ENCODE assay signal across 21 cellular contexts in the genomic region with DNA sequence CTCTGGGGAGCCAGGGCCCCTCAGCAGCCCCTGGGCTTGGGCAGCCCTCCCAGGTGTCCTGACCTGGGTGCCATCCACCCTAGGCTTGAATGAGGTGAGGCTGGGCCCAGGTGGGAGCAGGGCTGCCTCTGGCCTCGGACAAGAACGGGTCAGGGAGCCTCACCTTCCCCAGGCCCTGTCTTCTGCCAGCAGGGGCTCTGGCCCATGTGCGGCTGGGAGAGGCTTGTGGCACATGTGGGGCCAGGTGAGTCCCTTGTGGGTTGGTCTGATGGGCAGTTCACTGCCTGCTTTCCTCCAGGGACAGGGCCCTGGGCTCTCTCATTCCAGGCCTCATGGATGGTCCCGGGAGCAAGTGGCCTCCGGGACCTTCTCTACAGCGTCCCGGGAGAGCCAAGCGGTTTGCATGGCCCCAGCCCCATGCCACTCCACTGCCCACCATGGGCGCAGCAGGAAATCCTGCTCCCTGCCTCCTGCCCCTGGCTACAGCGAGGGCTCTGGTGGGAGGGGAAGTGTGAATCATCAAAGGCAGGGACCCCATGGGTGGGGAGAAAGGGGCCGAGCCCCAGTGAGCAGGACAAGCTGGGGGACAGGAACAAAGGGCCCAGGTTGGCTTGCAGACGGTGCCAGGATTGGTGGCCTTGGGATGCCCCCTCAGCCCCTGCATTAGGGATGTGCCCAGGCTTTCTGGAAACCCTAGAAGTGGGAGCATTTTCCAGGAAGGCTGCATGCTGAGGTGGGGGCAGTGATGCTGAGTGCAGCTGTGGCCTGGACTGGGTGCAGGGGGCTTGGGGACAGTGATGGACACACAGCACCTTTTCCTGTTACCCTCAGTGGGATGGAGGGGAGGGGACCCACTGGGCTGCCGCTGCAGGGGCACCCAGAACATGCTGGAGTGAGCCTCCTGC. TPM values are rescaled to one million over a fixed set of nuclear protein-coding genes. Genes with fewer than 3 reads are reported as not detected.
DNase-seq lines count a peak whose midpoint lies in the region; ATAC-seq, FAIRE-seq and TF ChIP-seq lines count a peak whose summit lies in the region.
"Had no signal": no experiment of that assay in that cellular context is flagged by ENCODE, and none has a peak within 500 bp of the region (broad histone marks: within the 10 kb centered on the region; RNA-seq: fewer than 3 reads in every experiment).

No MANE protein-coding gene starts in this region.

- H3K4me1 ChIP-seq in HepG2 (ENCODE audit: insufficient read depth, low read length): peaks cover 20% of the 10 kb centered on the region
- peaks cover 0 to 26% (median 0%) of the 10 kb centered on the region in 4 donors for H3K4me1 ChIP-seq in right lobe of liver
- H3K4me1 ChIP-seq in neuronal stem cell (ENCODE audit: control insufficient read depth in 2 of 2, insufficient read depth in 1 of 2, low read depth in 1 of 2, low read length in 2 of 2): peaks cover 17 to 26% of the 10 kb centered on the region in 2 donors
- H3K4me1 ChIP-seq in transverse colon: peaks cover 0 to 5% (median 0%) of the 10 kb centered on the region in 4 donors
- H3K4me1 ChIP-seq: HAP-1 had no signal

- H2BK15ac ChIP-seq in neuronal stem cell (ENCODE audit: low read length): no peak overlapping the region

- peak overlapping the region; percentile 31 for H3K14ac ChIP-seq in neuronal stem cell (ENCODE audit: low read length)

- H3K36me3 Mint-ChIP-seq in T-helper 2 cell treated with Interferon-gamma antibody and Interleukin-4, amounts not matched to agents 5 μg/mL and 100 μg/mL, for 36 hours (ENCODE audit: low read depth): peaks cover 13% of the 10 kb centered on the region
- H3K36me3 Mint-ChIP-seq: neural progenitor cell had no signal

- H3K27ac ChIP-seq in HepG2 (ENCODE audit: extremely low read length, insufficient read depth, low read length) (no peak overlapping the region), right lobe of liver (no peak overlapping the region), coronary artery (peak overlapping the region; percentile 94 to 98), neuronal stem cell (replicated peaks; ENCODE audit: low read length) (no peak overlapping the region), transverse colon (no peak overlapping the region)
- H3K27ac ChIP-seq: neural progenitor cell, PC-9, testis, WERI-Rb-1 had no signal

- no peak for FAIRE-seq in HepG2 (lab: Jason Lieb, UNC)

- H3K4ac ChIP-seq in neuronal stem cell (ENCODE audit: low read length): no peak overlapping the region

- H3K23ac ChIP-seq in neuronal stem cell (ENCODE audit: low read depth, low read length, poor library complexity): no peak overlapping the region

- H3K9me3 ChIP-seq in HepG2 (ENCODE audit: low read length) (no peaks in the 10 kb centered on the region), right lobe of liver (no peaks in the 10 kb centered on the region), neuronal stem cell (replicated peaks in 1 of 2; ENCODE audit: control insufficient read depth in 2 of 2, insufficient read depth in 1 of 2, low read depth in 1 of 2, low read length in 2 of 2) (no peaks in the 10 kb centered on the region), transverse colon (no peaks in the 10 kb centered on the region)
- H3K9me3 ChIP-seq: HAP-1, testis had no signal

- whole genome bisulfite sequencing in HepG2 (ENCODE audit: low lambda C conversion rate): 98% methylated on average over 8 of the region's 13 CpGs
- WGBS in right lobe of liver (ENCODE audit: insufficient coverage, low coverage, low lambda C conversion rate, missing lambda C conversion rate): 94% methylated on average over 6 of the region's 13 CpGs
- WGBS in neuronal stem cell (ENCODE audit: extremely low coverage in 2 of 2, insufficient read length in 2 of 2, insufficient replicate concordance in 1 of 2), 2 donors: no CpG with 5 or more reads among the region's 13 CpGs
- 92% methylated on average over 12 of the region's 13 CpGs; no CpG with 5 or more reads in 1 of the 2 donors for WGBS in transverse colon (ENCODE audit: low coverage in 1 of 2), 2 donors

- H2BK120ac ChIP-seq in neuronal stem cell (ENCODE audit: low read depth, low read length): no peak overlapping the region

- H3K27ac Mint-ChIP-seq in T-helper 2 cell treated with Interferon-gamma antibody and Interleukin-4, amounts not matched to agents 5 μg/mL and 100 μg/mL, for 36 hours: no peak overlapping the region

- TF ChIP-seq EP300 in HepG2 (IDR thresholded peaks at IDR 0.05; ENCODE audit: low read depth in 2 of 2, low read length in 2 of 2) (no peak), HepG2 (CRISPR knock-in tag; IDR thresholded peaks at IDR 0.05; ENCODE audit: borderline replicate concordance) (no peak), transverse colon (IDR thresholded peaks at IDR 0.05; ENCODE audit: low read depth) (no peak)

- peaks cover 14% of the 10 kb centered on the region for H3K79me1 ChIP-seq in neuronal stem cell (ENCODE audit: low read depth, low read length)

- H3K36me3 ChIP-seq in HepG2 (replicated peaks in 1 of 2; ENCODE audit: control insufficient read depth in 1 of 2, insufficient read depth in 2 of 2, low read length in 2 of 2): peaks cover 4 to 16% of the 10 kb centered on the region in 2 experiments
- H3K36me3 ChIP-seq in right lobe of liver: peaks cover 0 to 26% (median 9%) of the 10 kb centered on the region in 4 donors
- H3K36me3 ChIP-seq in neuronal stem cell (replicated peaks in 1 of 2; ENCODE audit: control insufficient read depth in 2 of 2, insufficient read depth in 2 of 2, low read length in 2 of 2): peaks cover 5 to 20% of the 10 kb centered on the region in 2 donors
- H3K36me3 ChIP-seq in transverse colon: no peaks in the 10 kb centered on the region
- H3K36me3 ChIP-seq: neural progenitor cell, WERI-Rb-1 had no signal

- H4K20me1 ChIP-seq in HepG2 (ENCODE audit: insufficient read depth, low read length): peaks cover 23% of the 10 kb centered on the region

- intact Hi-C loops in HepG2 (cut with micrococcal nuclease; ENCODE audit: unreplicated experiment): no loop called here
- intact Hi-C loops in right lobe of liver (cut with DNase I): no loop called here
- intact Hi-C loops in transverse colon (cut with DNase I; ENCODE audit: low total_unique reads): no loop called here

- H4K91ac ChIP-seq in neuronal stem cell (ENCODE audit: low read depth, low read length, poor library complexity): no peak overlapping the region

- TF ChIP-seq CTCF in HepG2 (CRISPR knock-in tag; IDR thresholded peaks at IDR 0.05) (no peak), right lobe of liver (IDR thresholded peaks at IDR 0.05) (no peak), coronary artery (IDR thresholded peaks at IDR 0.05) (no peak), transverse colon (IDR thresholded peaks at IDR 0.05) (no peak)

- H3K4me3 Mint-ChIP-seq in T-helper 2 cell treated with Interferon-gamma antibody and Interleukin-4, amounts not matched to agents 5 μg/mL and 100 μg/mL, for 36 hours: no peak overlapping the region
- H3K4me3 Mint-ChIP-seq: neural progenitor cell had no signal

- BruUV-seq in HepG2 (replicated peaks; lab: Mats Ljungman, UMichigan): no TSS peak

- CTCF ChIA-PET in HepG2 (lab: Yijun Ruan, JAX; ENCODE audit: low intra/inter-chr PET ratio, low total read pairs): no interaction called here

- H3K9ac ChIP-seq in HepG2 (ENCODE audit: insufficient read depth, low read depth, low read length) (no peak overlapping the region), neuronal stem cell (ENCODE audit: low read depth, low read length, poor library complexity) (peak overlapping the region; percentile 9)
- H3K9ac ChIP-seq: neural progenitor cell had no signal

- DNase-seq in HepG2 (ENCODE audit: low spot score): no peak
- DNase-seq in right lobe of liver: no peak
- DNase-seq in coronary artery (ENCODE audit: low spot score): no peak
- DNase-seq in neuronal stem cell (ENCODE audit: low spot score): no peak
- DNase-seq in transverse colon: no peak
- DNase-seq in T-helper 2 cell treated with Interferon-gamma antibody and Interleukin-4, amounts not matched to agents 5 μg/mL and 100 μg/mL, for 36 hours (ENCODE audit: low spot score): no peak
- DNase-seq in NCI-H345 (lab: John Stamatoyannopoulos, UW): no peak
- no peak for DNase-seq in NCI-H187 treated with DMSO at 0.1 percent for 48 hours (lab: John Stamatoyannopoulos, UW)
- DNase-seq: activated effector memory CD4-positive, alpha-beta T cell treated with Interleukin-2 at 50 U/mL for 16 hours; effector CD4-positive, alpha-beta T cell; GDM1; NCI-H2029; NCI-H526 treated with DMSO at 0.1 percent for 48 hours; PC-9; retina; stimulated activated CD4-positive, alpha-beta T cell treated with anti-CD3 and anti-CD28 coated beads, Interleukin-2, amount 100 ng/mL, for 24 hours; SW 1271; testis; WERI-Rb-1 had no signal

- H3K4me3 ChIP-seq in HepG2 (replicated peaks in 1 of 3; ENCODE audit: insufficient read depth in 1 of 3, low read depth in 2 of 3, low read length in 3 of 3) (no peak overlapping the region), right lobe of liver (no peak overlapping the region), coronary artery (peak overlapping the region; percentile 12), neuronal stem cell (ENCODE audit: low read length in 2 of 2) (peak overlapping the region in 1 of 2 donors; percentile 6), transverse colon (no peak overlapping the region)
- H3K4me3 ChIP-seq: HAP-1, neural progenitor cell, PC-9, testis had no signal

- in situ Hi-C loops in HepG2 (cut with HindIII; ENCODE audit: extremely low pct_ligation_motif_present, low pct_unique_long_range_greater_than_20kb): no loop called here
- in situ Hi-C loops in transverse colon (cut with MboI; ENCODE audit: low pct_ligation_motif_present in 1 of 4, low pct_unique_long_range_greater_than_20kb in 1 of 4, low sequenced_read_pairs in 3 of 4): no loop called here

- H3K4me1 Mint-ChIP-seq in T-helper 2 cell treated with Interferon-gamma antibody and Interleukin-4, amounts not matched to agents 5 μg/mL and 100 μg/mL, for 36 hours (ENCODE audit: low read depth): no peaks in the 10 kb centered on the region

- H3K9me3 Mint-ChIP-seq in T-helper 2 cell treated with Interferon-gamma antibody and Interleukin-4, amounts not matched to agents 5 μg/mL and 100 μg/mL, for 36 hours: no peaks in the 10 kb centered on the region
- H3K9me3 Mint-ChIP-seq: neural progenitor cell had no signal

- H3K27me3 ChIP-seq in HepG2 (ENCODE audit: control insufficient read depth in 1 of 2, insufficient read depth in 2 of 2, low read length in 2 of 2) (no peaks in the 10 kb centered on the region), right lobe of liver (no peaks in the 10 kb centered on the region), neuronal stem cell (ENCODE audit: control insufficient read depth in 3 of 3, insufficient read depth in 3 of 3, low read depth in 1 of 3, low read length in 3 of 3) (no peaks in the 10 kb centered on the region), transverse colon (no peaks in the 10 kb centered on the region)
- H3K27me3 ChIP-seq: neural progenitor cell, testis had no signal

- peak overlapping the region; percentile 86 for H3K18ac ChIP-seq in neuronal stem cell (ENCODE audit: low read length)

- TF ChIP-seq POLR2A in HepG2 (IDR thresholded peaks at IDR 0.05; ENCODE audit: insufficient read depth in 1 of 2, low read depth in 2 of 2, low read length in 2 of 2) (no peak; a peak in 2 of 4 replicates), right lobe of liver (IDR thresholded peaks at IDR 0.05) (no peak), transverse colon (IDR thresholded peaks at IDR 0.05) (no peak)

- H3K4me2 ChIP-seq in HepG2 (ENCODE audit: low read depth, low read length) (no peak overlapping the region), neuronal stem cell (ENCODE audit: insufficient read depth, low read length, poor library complexity, severe bottlenecking) (no peak overlapping the region)
- H3K4me2 ChIP-seq: neural progenitor cell, PC-9 had no signal

- H4K8ac ChIP-seq in neuronal stem cell (ENCODE audit: low read depth, low read length): no peak overlapping the region

- H3K27me3 Mint-ChIP-seq in T-helper 2 cell treated with Interferon-gamma antibody and Interleukin-4, amounts not matched to agents 5 μg/mL and 100 μg/mL, for 36 hours (ENCODE audit: low read depth): no peaks in the 10 kb centered on the region

- H3K79me2 ChIP-seq in HepG2 (ENCODE audit: insufficient read depth, low read length): peaks cover 6% of the 10 kb centered on the region

- TF ChIP-seq RAD21 in HepG2 (CRISPR knock-in tag; IDR thresholded peaks at IDR 0.05): no peak

- POLR2A ChIA-PET in HepG2 (lab: Yijun Ruan, JAX): no interaction called here

- H2BK5ac ChIP-seq in neuronal stem cell (ENCODE audit: low read length): no peak overlapping the region

- ATAC-seq in HepG2: no peak
- ATAC-seq in right lobe of liver: no peak

- no peak overlapping the region for H2BK12ac ChIP-seq in neuronal stem cell (ENCODE audit: low read length)

- H2AFZ ChIP-seq in HepG2 (ENCODE audit: low read length): no peak overlapping the region
- no peak overlapping the region for H2AFZ ChIP-seq in neuronal stem cell (ENCODE audit: low read length)
- H2AFZ ChIP-seq: neural progenitor cell, PC-9 had no signal

- H2AK5ac ChIP-seq in neuronal stem cell (ENCODE audit: low read depth, low read length): peak overlapping the region; percentile 41

RNA-seq across cellular contexts. Expression of a gene that starts 12.2 kb away (rescaled TPM):
- total RNA-seq in HepG2 (2016; rRNA removed; fragmentation: Illumina TruSeq; extraction: Trizol) (6.9 and 18.2 TPM in 2 replicates), right lobe of liver (10 to 100 TPM; 13.5 to 22.9 (median 16.8) TPM), transverse colon (10 to 100 TPM in 2 of 4 donors, 1 to 10 TPM in 2; 3.4 to 18.7 (median 9.0) TPM)
- 2.8 and 3.3 TPM in 2 replicates for total RNA-seq in HepG2 (2016; cell fraction: cytosol; rRNA removed; fragmentation: Illumina TruSeq; extraction: Trizol; ENCODE audit: low read depth)
- total RNA-seq in HepG2 (2016; cell fraction: insoluble cytoplasmic fraction; rRNA removed; fragmentation: Illumina TruSeq; extraction: Trizol): 5.9 and 17.8 TPM in 2 replicates
- 5.8 and 6.6 TPM in 2 replicates for total RNA-seq in HepG2 (2016; cell fraction: membrane; rRNA removed; fragmentation: Illumina TruSeq; extraction: Trizol)
- 22.5 and 25.6 TPM in 2 replicates for total RNA-seq in HepG2 (2016; cell fraction: nucleus; rRNA removed; fragmentation: Illumina TruSeq; extraction: Trizol)
- 8.4 and 15.5 TPM in 2 replicates for polyA plus RNA-seq in HepG2 (2011; rRNA removed)
- 9.0 and 15.7 TPM in 2 replicates for polyA plus RNA-seq in HepG2 (2011; cell fraction: cytosol; rRNA removed)
- polyA plus RNA-seq in HepG2 (2011; cell fraction: nucleus; rRNA removed): 47.1 and 58.1 TPM in 2 replicates
- polyA plus RNA-seq in HepG2 (2012): 9.8 and 16.9 TPM in 2 replicates
- 2.3 and 2.6 TPM in 2 replicates for polyA plus RNA-seq in HepG2 (2016; cell fraction: cytosol; fragmentation: Illumina TruSeq; extraction: Trizol; ENCODE audit: low read depth)
- polyA plus RNA-seq in HepG2 (2016; cell fraction: insoluble cytoplasmic fraction; fragmentation: Illumina TruSeq; extraction: Trizol; ENCODE audit: low read depth): 7.7 and 10.2 TPM in 2 replicates
- 3.1 and 4.1 TPM in 2 replicates for polyA plus RNA-seq in HepG2 (2016; cell fraction: membrane; fragmentation: Illumina TruSeq; extraction: Trizol; ENCODE audit: low read depth)
- 40.8 and 43.4 TPM in 2 replicates for polyA plus RNA-seq in HepG2 (2016; cell fraction: nucleus; fragmentation: Illumina TruSeq; extraction: Trizol; ENCODE audit: insufficient read depth, low read depth)
- 1.2 and 47.2 TPM in 2 replicates for polyA minus RNA-seq in HepG2 (2011; rRNA and poly(A)+ RNA removed; ENCODE audit: low replicate concordance)
- polyA minus RNA-seq in HepG2 (2011; cell fraction: cytosol; rRNA and poly(A)+ RNA removed): 18.8 and 21.5 TPM in 2 replicates
- polyA minus RNA-seq in HepG2 (2011; cell fraction: nucleus; rRNA and poly(A)+ RNA removed): 32.1 and 35.9 TPM in 2 replicates
- 7.8 TPM for polyA plus RNA-seq in neuronal stem cell (2013, experiment 1 of 2)
- 7.6 TPM for polyA plus RNA-seq in neuronal stem cell (2013, experiment 2 of 2)

RNA-seq across cellular contexts. Expression of a gene that starts 32.6 kb away (rescaled TPM):
- total RNA-seq in HepG2 (2016; rRNA removed; fragmentation: Illumina TruSeq; extraction: Trizol) (5.9 and 9.9 TPM in 2 replicates), right lobe of liver (10 to 100 TPM in 5 of 6 experiments, 1 to 10 TPM in 1; 7.8 to 22.9 (median 13.3) TPM), transverse colon (100 to 1,000 TPM in 1 of 4 donors, 10 to 100 TPM in 3; 46.8 to 330 (median 58.1) TPM)
- total RNA-seq in HepG2 (2016; cell fraction: cytosol; rRNA removed; fragmentation: Illumina TruSeq; extraction: Trizol; ENCODE audit: low read depth): 5.5 and 8.0 TPM in 2 replicates
- total RNA-seq in HepG2 (2016; cell fraction: insoluble cytoplasmic fraction; rRNA removed; fragmentation: Illumina TruSeq; extraction: Trizol): 4.0 and 11.9 TPM in 2 replicates
- 3.5 and 3.8 TPM in 2 replicates for total RNA-seq in HepG2 (2016; cell fraction: membrane; rRNA removed; fragmentation: Illumina TruSeq; extraction: Trizol)
- 13.2 and 15.4 TPM in 2 replicates for total RNA-seq in HepG2 (2016; cell fraction: nucleus; rRNA removed; fragmentation: Illumina TruSeq; extraction: Trizol)
- 14.3 and 17.1 TPM in 2 replicates for polyA plus RNA-seq in HepG2 (2011; rRNA removed)
- 2.7 and 6.4 TPM in 2 replicates for polyA plus RNA-seq in HepG2 (2011; cell fraction: cytosol; rRNA removed)
- 179 and 209 TPM in 2 replicates for polyA plus RNA-seq in HepG2 (2011; cell fraction: nucleus; rRNA removed)
- 9.1 and 11.1 TPM in 2 replicates for polyA plus RNA-seq in HepG2 (2012)
- 0.66 and 0.77 TPM in 2 replicates for polyA plus RNA-seq in HepG2 (2016; cell fraction: cytosol; fragmentation: Illumina TruSeq; extraction: Trizol; ENCODE audit: low read depth)
- polyA plus RNA-seq in HepG2 (2016; cell fraction: insoluble cytoplasmic fraction; fragmentation: Illumina TruSeq; extraction: Trizol; ENCODE audit: low read depth): 4.2 and 5.3 TPM in 2 replicates
- polyA plus RNA-seq in HepG2 (2016; cell fraction: membrane; fragmentation: Illumina TruSeq; extraction: Trizol; ENCODE audit: low read depth): 1.1 and 2.1 TPM in 2 replicates
- polyA plus RNA-seq in HepG2 (2016; cell fraction: nucleus; fragmentation: Illumina TruSeq; extraction: Trizol; ENCODE audit: insufficient read depth, low read depth): 28.1 and 39.8 TPM in 2 replicates
- polyA minus RNA-seq in HepG2 (2011; rRNA and poly(A)+ RNA removed; ENCODE audit: low replicate concordance): 26.6 and 27.6 TPM in 2 replicates
- 8.2 and 9.7 TPM in 2 replicates for polyA minus RNA-seq in HepG2 (2011; cell fraction: cytosol; rRNA and poly(A)+ RNA removed)
- 35.3 and 35.7 TPM in 2 replicates for polyA minus RNA-seq in HepG2 (2011; cell fraction: nucleus; rRNA and poly(A)+ RNA removed)
- 8.9 TPM for polyA plus RNA-seq in neuronal stem cell (2013, experiment 1 of 2)
- polyA plus RNA-seq in neuronal stem cell (2013, experiment 2 of 2): 10.3 TPM

RNA-seq across cellular contexts. Expression of a gene that starts 32.7 kb away (rescaled TPM):
- 39.5 and 51.8 TPM in 2 replicates for total RNA-seq in HepG2 (2016; rRNA removed; fragmentation: Illumina TruSeq; extraction: Trizol)
- 62.7 and 78.9 TPM in 2 replicates for total RNA-seq in HepG2 (2016; cell fraction: cytosol; rRNA removed; fragmentation: Illumina TruSeq; extraction: Trizol; ENCODE audit: low read depth)
- total RNA-seq in HepG2 (2016; cell fraction: insoluble cytoplasmic fraction; rRNA removed; fragmentation: Illumina TruSeq; extraction: Trizol): 44.0 and 55.1 TPM in 2 replicates
- total RNA-seq in HepG2 (2016; cell fraction: membrane; rRNA removed; fragmentation: Illumina TruSeq; extraction: Trizol): 48.0 and 59.1 TPM in 2 replicates
- total RNA-seq in HepG2 (2016; cell fraction: nucleus; rRNA removed; fragmentation: Illumina TruSeq; extraction: Trizol): 21.8 and 30.9 TPM in 2 replicates
- 51.5 and 64.5 TPM in 2 replicates for polyA plus RNA-seq in HepG2 (2011; rRNA removed)
- polyA plus RNA-seq in HepG2 (2011; cell fraction: cytosol; rRNA removed): 79.1 and 106 TPM in 2 replicates
- 59.7 and 63.8 TPM in 2 replicates for polyA plus RNA-seq in HepG2 (2011; cell fraction: nucleus; rRNA removed)
- 28.9 and 43.2 TPM in 2 replicates for polyA plus RNA-seq in HepG2 (2012)
- 51.5 and 69.1 TPM in 2 replicates for polyA plus RNA-seq in HepG2 (2016; cell fraction: cytosol; fragmentation: Illumina TruSeq; extraction: Trizol; ENCODE audit: low read depth)
- polyA plus RNA-seq in HepG2 (2016; cell fraction: insoluble cytoplasmic fraction; fragmentation: Illumina TruSeq; extraction: Trizol; ENCODE audit: low read depth): 31.2 and 31.7 TPM in 2 replicates
- 35.5 and 47.0 TPM in 2 replicates for polyA plus RNA-seq in HepG2 (2016; cell fraction: membrane; fragmentation: Illumina TruSeq; extraction: Trizol; ENCODE audit: low read depth)
- polyA plus RNA-seq in HepG2 (2016; cell fraction: nucleus; fragmentation: Illumina TruSeq; extraction: Trizol; ENCODE audit: insufficient read depth, low read depth): 70.3 and 85.7 TPM in 2 replicates
- 22.9 and 24.5 TPM in 2 replicates for polyA minus RNA-seq in HepG2 (2011; rRNA and poly(A)+ RNA removed; ENCODE audit: low replicate concordance)
- 13.2 and 17.4 TPM in 2 replicates for polyA minus RNA-seq in HepG2 (2011; cell fraction: cytosol; rRNA and poly(A)+ RNA removed)
- polyA minus RNA-seq in HepG2 (2011; cell fraction: nucleus; rRNA and poly(A)+ RNA removed): 12.3 and 12.9 TPM in 2 replicates
- 10 to 100 TPM; 27.9 to 45.9 (median 32.8) TPM for total RNA-seq in right lobe of liver
- 76.9 TPM for polyA plus RNA-seq in neuronal stem cell (2013, experiment 1 of 2)
- 74.7 TPM for polyA plus RNA-seq in neuronal stem cell (2013, experiment 2 of 2)
- 10 to 100 TPM; 26.5 to 40.5 (median 29.2) TPM for total RNA-seq in transverse colon

RNA-seq across cellular contexts. Expression of a gene that starts 41.8 kb away (rescaled TPM):
- 75.3 and 77.0 TPM in 2 replicates for total RNA-seq in HepG2 (2016; rRNA removed; fragmentation: Illumina TruSeq; extraction: Trizol)
- total RNA-seq in HepG2 (2016; cell fraction: cytosol; rRNA removed; fragmentation: Illumina TruSeq; extraction: Trizol; ENCODE audit: low read depth): 25.0 and 28.5 TPM in 2 replicates
- total RNA-seq in HepG2 (2016; cell fraction: insoluble cytoplasmic fraction; rRNA removed; fragmentation: Illumina TruSeq; extraction: Trizol): 71.5 and 76.4 TPM in 2 replicates
- total RNA-seq in HepG2 (2016; cell fraction: membrane; rRNA removed; fragmentation: Illumina TruSeq; extraction: Trizol): 43.5 and 45.7 TPM in 2 replicates
- 42.9 and 52.3 TPM in 2 replicates for total RNA-seq in HepG2 (2016; cell fraction: nucleus; rRNA removed; fragmentation: Illumina TruSeq; extraction: Trizol)
- 79.9 and 83.3 TPM in 2 replicates for polyA plus RNA-seq in HepG2 (2011; rRNA removed)
- 73.4 and 79.2 TPM in 2 replicates for polyA plus RNA-seq in HepG2 (2011; cell fraction: cytosol; rRNA removed)
- 121 and 132 TPM in 2 replicates for polyA plus RNA-seq in HepG2 (2011; cell fraction: nucleus; rRNA removed)
- 51.0 and 51.3 TPM in 2 replicates for polyA plus RNA-seq in HepG2 (2012)
- 9.0 and 9.9 TPM in 2 replicates for polyA plus RNA-seq in HepG2 (2016; cell fraction: cytosol; fragmentation: Illumina TruSeq; extraction: Trizol; ENCODE audit: low read depth)
- 60.7 and 69.6 TPM in 2 replicates for polyA plus RNA-seq in HepG2 (2016; cell fraction: insoluble cytoplasmic fraction; fragmentation: Illumina TruSeq; extraction: Trizol; ENCODE audit: low read depth)
- 16.3 and 18.8 TPM in 2 replicates for polyA plus RNA-seq in HepG2 (2016; cell fraction: membrane; fragmentation: Illumina TruSeq; extraction: Trizol; ENCODE audit: low read depth)
- 95.3 and 101 TPM in 2 replicates for polyA plus RNA-seq in HepG2 (2016; cell fraction: nucleus; fragmentation: Illumina TruSeq; extraction: Trizol; ENCODE audit: insufficient read depth, low read depth)
- polyA minus RNA-seq in HepG2 (2011; rRNA and poly(A)+ RNA removed; ENCODE audit: low replicate concordance): 68.2 and 70.0 TPM in 2 replicates
- polyA minus RNA-seq in HepG2 (2011; cell fraction: cytosol; rRNA and poly(A)+ RNA removed): 33.7 and 41.2 TPM in 2 replicates
- polyA minus RNA-seq in HepG2 (2011; cell fraction: nucleus; rRNA and poly(A)+ RNA removed): 60.1 and 62.8 TPM in 2 replicates
- total RNA-seq in right lobe of liver: 100 to 1,000 TPM in 2 of 6 experiments, 10 to 100 TPM in 4; 36.4 to 110 (median 49.0) TPM
- 34.6 TPM for polyA plus RNA-seq in neuronal stem cell (2013, experiment 1 of 2)
- 34.4 TPM for polyA plus RNA-seq in neuronal stem cell (2013, experiment 2 of 2)
- total RNA-seq in transverse colon: 100 to 1,000 TPM in 1 of 4 donors, 10 to 100 TPM in 3; 49.0 to 126 (median 75.5) TPM

Comparison
In these comparisons a context has a peak if more than half of its experiments do, and no peak if none do; other contexts are left out.
1. H3K27ac ChIP-seq: peak in coronary artery (2 of 2); none in HepG2 (single experiment), right lobe of liver (0 of 3), neuronal stem cell (single experiment) and transverse colon (0 of 4).